9 cellular contexts compared by ENCODE assay signal in genomic region chr19:17329061-17329767, GRCh38. TPM values are rescaled to one million over a fixed set of nuclear protein-coding genes. Genes with fewer than 3 reads are reported as not detected.
DNase-seq lines count a peak whose midpoint lies in the region; ATAC-seq lines count a peak whose summit lies in the region.
"Had no signal": no experiment of that assay in that cellular context is flagged by ENCODE, and none has a peak within 500 bp of the region (broad histone marks: within the 10 kb centered on the region; RNA-seq: fewer than 3 reads in every experiment).

No MANE protein-coding gene starts in this region.

- H3K4me1 Mint-ChIP-seq in activated T-helper 2 cell treated with anti-CD3 and anti-CD28 coated beads, Interferon-gamma antibody, Interleukin-2, Interleukin-4, amounts not matched to agents 10 μg/mL and 5 μg/mL and 100 μg/mL, durations not matched to agents 14 hours and 24 hours and 36 hours (ENCODE audit: low read depth) = peaks cover 8% of the 10 kb centered on the region
- H3K4me1 Mint-ChIP-seq in stimulated activated naive CD8-positive, alpha-beta T cell treated with anti-CD3 and anti-CD28 coated beads, Interleukin-15, Interleukin-2, amounts not matched to agents 100 ng/mL and 50 ng/mL, for 24 hours (ENCODE audit: low read depth) = peaks cover 26% of the 10 kb centered on the region

- H3K27ac ChIP-seq in iPS-18a (ENCODE audit: low read length) = no peak overlapping the region

- no peaks in the 10 kb centered on the region for H3K9me3 Mint-ChIP-seq in activated T-helper 2 cell treated with anti-CD3 and anti-CD28 coated beads, Interferon-gamma antibody, Interleukin-2, Interleukin-4, amounts not matched to agents 10 μg/mL and 5 μg/mL and 100 μg/mL, durations not matched to agents 14 hours and 24 hours and 36 hours
- H3K9me3 Mint-ChIP-seq in stimulated activated naive CD8-positive, alpha-beta T cell treated with anti-CD3 and anti-CD28 coated beads, Interleukin-15, Interleukin-2, amounts not matched to agents 100 ng/mL and 50 ng/mL, for 24 hours = no peaks in the 10 kb centered on the region

- peak overlapping the region; percentile 47 for H3K4me3 Mint-ChIP-seq in activated T-helper 2 cell treated with anti-CD3 and anti-CD28 coated beads, Interferon-gamma antibody, Interleukin-2, Interleukin-4, amounts not matched to agents 10 μg/mL and 5 μg/mL and 100 μg/mL, durations not matched to agents 14 hours and 24 hours and 36 hours (ENCODE audit: low read depth)
- peak overlapping the region; percentile 37 for H3K4me3 Mint-ChIP-seq in stimulated activated naive CD8-positive, alpha-beta T cell treated with anti-CD3 and anti-CD28 coated beads, Interleukin-15, Interleukin-2, amounts not matched to agents 100 ng/mL and 50 ng/mL, for 24 hours

- no peak for ATAC-seq in GM21526 (IDR thresholded peaks at IDR 0.05; ENCODE audit: low FRiP score, unreplicated experiment)

- no peaks in the 10 kb centered on the region for H3K36me3 ChIP-seq in iPS-18a (ENCODE audit: control insufficient read depth, low read depth, low read length)

- H3K9me3 ChIP-seq in iPS-18a (ENCODE audit: control insufficient read depth, low read depth, low read length) = no peaks in the 10 kb centered on the region

- peaks cover 3% of the 10 kb centered on the region for H3K4me1 ChIP-seq in iPS-18a (ENCODE audit: control insufficient read depth, low read depth, low read length)

- peak; percentile 34 for DNase-seq in activated CD8-positive, alpha-beta memory T cell treated with anti-CD3 and anti-CD28 coated beads, Interleukin-2, amount 50 U/mL, for 4 hours
- DNase-seq in activated CD8-positive, alpha-beta memory T cell treated with anti-CD3 and anti-CD28 coated beads, Interleukin-2, amount 50 U/mL, for 48 hours = no peak
- no peak for DNase-seq in activated T-helper 2 cell treated with anti-CD3 and anti-CD28 coated beads, Interferon-gamma antibody, Interleukin-2, Interleukin-4, amounts not matched to agents 10 μg/mL and 5 μg/mL and 100 μg/mL, durations not matched to agents 14 hours and 24 hours and 36 hours (ENCODE audit: low spot score)
- DNase-seq in C1 segment of cervical spinal cord (lab: John Stamatoyannopoulos, UW) (no peak), DMS153 treated with DMSO at 0.1 percent for 48 hours (lab: John Stamatoyannopoulos, UW; ENCODE audit: unreplicated experiment) (no peak)
- DNase-seq: SW 1271 had no signal

- H3K9ac ChIP-seq in iPS-18a (ENCODE audit: low read length) = no peak overlapping the region

- peaks cover 16% of the 10 kb centered on the region for H3K36me3 Mint-ChIP-seq in activated T-helper 2 cell treated with anti-CD3 and anti-CD28 coated beads, Interferon-gamma antibody, Interleukin-2, Interleukin-4, amounts not matched to agents 10 μg/mL and 5 μg/mL and 100 μg/mL, durations not matched to agents 14 hours and 24 hours and 36 hours (ENCODE audit: low read depth)
- H3K36me3 Mint-ChIP-seq in stimulated activated naive CD8-positive, alpha-beta T cell treated with anti-CD3 and anti-CD28 coated beads, Interleukin-15, Interleukin-2, amounts not matched to agents 100 ng/mL and 50 ng/mL, for 24 hours (ENCODE audit: low read depth) = no peaks in the 10 kb centered on the region

- H3K27me3 Mint-ChIP-seq in activated T-helper 2 cell treated with anti-CD3 and anti-CD28 coated beads, Interferon-gamma antibody, Interleukin-2, Interleukin-4, amounts not matched to agents 10 μg/mL and 5 μg/mL and 100 μg/mL, durations not matched to agents 14 hours and 24 hours and 36 hours (ENCODE audit: low read depth) = peaks cover 9% of the 10 kb centered on the region
- no peaks in the 10 kb centered on the region for H3K27me3 Mint-ChIP-seq in stimulated activated naive CD8-positive, alpha-beta T cell treated with anti-CD3 and anti-CD28 coated beads, Interleukin-15, Interleukin-2, amounts not matched to agents 100 ng/mL and 50 ng/mL, for 24 hours

- intact Hi-C loops in activated T-helper 2 cell treated with anti-CD3 and anti-CD28 coated beads, Interferon-gamma antibody, Interleukin-2, Interleukin-4, amounts not matched to agents 10 μg/mL and 5 μg/mL and 100 μg/mL, durations not matched to agents 14 hours and 24 hours and 36 hours (cut with micrococcal nuclease) = no loop called here

- H3K27me3 ChIP-seq in iPS-18a (ENCODE audit: control insufficient read depth, insufficient read depth, low read length) = peaks cover 9% of the 10 kb centered on the region

- H3K4me3 ChIP-seq in iPS-18a (ENCODE audit: low read length) = peak overlapping the region; percentile 46

- H3K27ac Mint-ChIP-seq in activated T-helper 2 cell treated with anti-CD3 and anti-CD28 coated beads, Interferon-gamma antibody, Interleukin-2, Interleukin-4, amounts not matched to agents 10 μg/mL and 5 μg/mL and 100 μg/mL, durations not matched to agents 14 hours and 24 hours and 36 hours = no peak overlapping the region
- H3K27ac Mint-ChIP-seq in stimulated activated naive CD8-positive, alpha-beta T cell treated with anti-CD3 and anti-CD28 coated beads, Interleukin-15, Interleukin-2, amounts not matched to agents 100 ng/mL and 50 ng/mL, for 24 hours = no peak overlapping the region

RNA-seq across cellular contexts. Expression of gene ANO8, which starts 5.4 kb away (rescaled TPM):
- 9.2 and 9.4 TPM in 2 replicates for total RNA-seq in activated T-helper 2 cell treated with anti-CD3 and anti-CD28 coated beads, Interferon-gamma antibody, Interleukin-2, Interleukin-4, amounts not matched to agents 10 μg/mL and 5 μg/mL and 100 μg/mL, durations not matched to agents 14 hours and 24 hours and 36 hours

RNA-seq across cellular contexts. Expression of gene GTPBP3, which starts 8.1 kb away (rescaled TPM):
- total RNA-seq in activated T-helper 2 cell treated with anti-CD3 and anti-CD28 coated beads, Interferon-gamma antibody, Interleukin-2, Interleukin-4, amounts not matched to agents 10 μg/mL and 5 μg/mL and 100 μg/mL, durations not matched to agents 14 hours and 24 hours and 36 hours = 62.5 and 66.5 TPM in 2 replicates

RNA-seq across cellular contexts. Expression of gene DDA1, which starts 19.9 kb away (rescaled TPM):
- 37.1 and 39.2 TPM in 2 replicates for total RNA-seq in activated T-helper 2 cell treated with anti-CD3 and anti-CD28 coated beads, Interferon-gamma antibody, Interleukin-2, Interleukin-4, amounts not matched to agents 10 μg/mL and 5 μg/mL and 100 μg/mL, durations not matched to agents 14 hours and 24 hours and 36 hours

RNA-seq across cellular contexts. Expression of gene MRPL34, which starts 23.5 kb away (rescaled TPM):
- 92.0 and 95.7 TPM in 2 replicates for total RNA-seq in activated T-helper 2 cell treated with anti-CD3 and anti-CD28 coated beads, Interferon-gamma antibody, Interleukin-2, Interleukin-4, amounts not matched to agents 10 μg/mL and 5 μg/mL and 100 μg/mL, durations not matched to agents 14 hours and 24 hours and 36 hours

RNA-seq across cellular contexts. Expression of gene ABHD8, which starts 26.0 kb away (rescaled TPM):
- total RNA-seq in activated T-helper 2 cell treated with anti-CD3 and anti-CD28 coated beads, Interferon-gamma antibody, Interleukin-2, Interleukin-4, amounts not matched to agents 10 μg/mL and 5 μg/mL and 100 μg/mL, durations not matched to agents 14 hours and 24 hours and 36 hours = 9.9 and 10.9 TPM in 2 replicates
